ENCODE assay signal across 16 cellular contexts in genomic region chr16:72246423-72246822, GRCh38.
DNase-seq lines count a peak whose midpoint lies in the region; ATAC-seq, FAIRE-seq and TF ChIP-seq lines count a peak whose summit lies in the region.
"Had no signal": no experiment of that assay in that cellular context is flagged by ENCODE, and none has a peak within 500 bp of the region (broad histone marks: within the 10 kb centered on the region; RNA-seq: fewer than 3 reads in every experiment).

No MANE protein-coding gene starts in this region.

- TF ChIP-seq CTCF in lower lobe of right lung (IDR thresholded peaks at IDR 0.05) = no peak

- intact Hi-C loops in lower lobe of right lung (cut with DNase I) = no loop called here

- H3K4me1 ChIP-seq in lower lobe of right lung = no peaks in the 10 kb centered on the region
- H3K4me1 ChIP-seq: parathyroid adenoma had no signal

- no peak for FAIRE-seq in GM12892 (lab: Jason Lieb, UNC)
- FAIRE-seq: TTC549 had no signal

- ATAC-seq in GM18517 (IDR thresholded peaks at IDR 0.05; ENCODE audit: unreplicated experiment) = peak; percentile 80
- peak; percentile 90 for ATAC-seq in GM19468 (IDR thresholded peaks at IDR 0.05; ENCODE audit: extremely low read depth, unreplicated experiment)
- peak; percentile 97 for ATAC-seq in HG02943 (IDR thresholded peaks at IDR 0.05; ENCODE audit: low read depth, unreplicated experiment)
- ATAC-seq in lower lobe of right lung = no peak
- ATAC-seq: stimulated activated naive B cell treated with anti-CD40 and anti-IgM and Interleukin-4, amounts not matched to agents 10 μg/mL and 1 μg/mL and 100 μg/mL, for 72 hours had no signal

- H3K9me3 ChIP-seq in KOPT-K1 (ENCODE audit: insufficient read depth, low read length, poor library complexity, severe bottlenecking) = no peaks in the 10 kb centered on the region
- H3K9me3 ChIP-seq in lower lobe of right lung = no peaks in the 10 kb centered on the region

- TF ChIP-seq POLR2A in GM12892 (IDR thresholded peaks at IDR 0.05; ENCODE audit: low read depth, low read length) = no peak

- H3K27ac ChIP-seq in KOPT-K1 (ENCODE audit: low read depth, low read length, poor library complexity, severe bottlenecking) (peak overlapping the region; percentile 31), lower lobe of right lung (no peak overlapping the region)
- H3K27ac ChIP-seq: parathyroid adenoma had no signal

- no peaks in the 10 kb centered on the region for H3K36me3 ChIP-seq in KOPT-K1 (ENCODE audit: insufficient read depth, low read length)
- H3K36me3 ChIP-seq in lower lobe of right lung = no peaks in the 10 kb centered on the region

- DNase-seq in SW480 (ENCODE audit: low spot score) = no peak
- no peak for DNase-seq in GM12892 (ENCODE audit: insufficient read length)
- no peak for DNase-seq in GM03348 (ENCODE audit: low spot score)
- DNase-seq in lower lobe of right lung = no peak
- DNase-seq: activated CD8-positive, alpha-beta memory T cell treated with anti-CD3 and anti-CD28 coated beads, Interleukin-2, amount 50 U/mL, for 48 hours; CD8-positive, alpha-beta memory T cell; head of caudate nucleus; NCI-H2227 treated with DMSO at 0.1 percent for 48 hours; stimulated activated naive B cell treated with anti-CD40 and anti-IgM and Interleukin-4, amounts not matched to agents 10 μg/mL and 1 μg/mL and 100 μg/mL, for 72 hours had no signal

- H3K4me3 ChIP-seq in lower lobe of right lung = no peak overlapping the region
- H3K4me3 ChIP-seq: lung had no signal

- H3K27me3 ChIP-seq in lower lobe of right lung (ENCODE audit: low read depth) = no peaks in the 10 kb centered on the region

Comparison
In these comparisons a context has a peak if more than half of its experiments do, and no peak if none do; other contexts are left out.
1. ATAC-seq: peak in GM18517 (single experiment), GM19468 (single experiment) and HG02943 (single experiment); none in lower lobe of right lung (0 of 2).